In genomic region chr14:24959791-24960331, GRCh38 we compare ENCODE assay signal across 13 cellular contexts.
DNase-seq lines count a peak whose midpoint lies in the region; ATAC-seq, FAIRE-seq and TF ChIP-seq lines count a peak whose summit lies in the region.
"Had no signal": no experiment of that assay in that cellular context is flagged by ENCODE, and none has a peak within 500 bp of the region (broad histone marks: within the 10 kb centered on the region; RNA-seq: fewer than 3 reads in every experiment).

No MANE protein-coding gene starts in this region.

- peak overlapping the region in 1 of 2 donors; percentile 28 for H3K9ac ChIP-seq in colonic mucosa (ENCODE audit: low read depth in 2 of 2, low read length in 2 of 2)

- DNase-seq in colonic mucosa = no peak
- no peak for DNase-seq in pancreas
- no peak for DNase-seq in erythroblast (lab: John Stamatoyannopoulos, UW)
- no peak for DNase-seq in GDM1 (lab: John Stamatoyannopoulos, UW)
- no peak for DNase-seq in anterior cingulate cortex (lab: John Stamatoyannopoulos, UW)
- DNase-seq in SW480 (ENCODE audit: low spot score) = no peak
- DNase-seq: CD4-positive, alpha-beta T cell; MG63; RPMI8226 had no signal

- peak; percentile 77 for ATAC-seq in GM19023 (IDR thresholded peaks at IDR 0.05; ENCODE audit: unreplicated experiment)
- peak; percentile 54 for ATAC-seq in HG02884 (IDR thresholded peaks at IDR 0.05; ENCODE audit: unreplicated experiment)
- ATAC-seq in pancreas = peak in 3 of 4 donors; percentile 55 to 63 (median 58)

- H3K27me3 ChIP-seq in colonic mucosa (no peaks in the 10 kb centered on the region), pancreas (no peaks in the 10 kb centered on the region)
- H3K27me3 ChIP-seq: MG63 had no signal

- 2 to 10% methylated on average over 1 of the region's 1 CpG for WGBS in pancreas, 2 donors

- H3K4me1 ChIP-seq in colonic mucosa (no peaks in the 10 kb centered on the region), pancreas (peaks cover 16 to 22% (median 21%) of the 10 kb centered on the region in 3 donors)

- FAIRE-seq in pancreas (lab: Jason Lieb, UNC) = no peak
- FAIRE-seq: keratinocyte, urothelium cell line had no signal

- H3K4me3 ChIP-seq in colonic mucosa (no peak overlapping the region), pancreas (no peak overlapping the region)
- H3K4me3 ChIP-seq: MG63 had no signal

- H3K9me3 ChIP-seq in colonic mucosa (no peaks in the 10 kb centered on the region), pancreas (no peaks in the 10 kb centered on the region)
- H3K9me3 ChIP-seq: MG63 had no signal

- H3K27ac ChIP-seq in colonic mucosa = peak overlapping the region; percentile 13
- peak overlapping the region in 1 of 4 donors; percentile 1 for H3K27ac ChIP-seq in pancreas

- no peak for TF ChIP-seq CTCF in colonic mucosa (IDR thresholded peaks at IDR 0.05)
- TF ChIP-seq CTCF in pancreas (IDR thresholded peaks at IDR 0.05) = no peak

- H3K36me3 ChIP-seq in colonic mucosa = no peaks in the 10 kb centered on the region
- H3K36me3 ChIP-seq in pancreas = no peaks in the 10 kb centered on the region
- H3K36me3 ChIP-seq: MG63 had no signal

- intact Hi-C loops in colonic mucosa (cut with DNase I) = no loop called here
- intact Hi-C loops in pancreas (cut with DNase I) = no loop called here

- TF ChIP-seq POLR2A in erythroblast (IDR thresholded peaks at IDR 0.05; ENCODE audit: low read length) = no peak
